In the genomic region with DNA sequence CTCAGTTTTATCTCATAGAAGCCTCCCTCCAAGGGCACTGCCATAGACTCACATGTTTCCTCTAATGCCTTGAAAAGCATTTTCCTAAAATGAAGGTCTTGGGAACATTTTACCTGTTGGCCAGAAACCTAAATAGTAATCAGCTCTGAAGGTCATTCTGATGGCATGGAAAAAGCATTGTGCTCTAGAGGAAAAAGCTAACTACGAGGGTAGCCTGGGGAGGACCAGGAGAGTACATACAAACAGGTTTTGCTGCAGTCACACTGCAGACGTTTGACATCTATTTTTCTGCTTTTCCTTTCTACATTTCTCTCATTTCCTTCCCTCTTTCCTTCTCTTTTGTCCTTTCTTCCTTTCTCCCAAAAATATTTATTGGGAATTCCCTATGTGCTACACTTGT, we compare ENCODE assay signal across 23 cellular contexts.
"Had no signal": no experiment of that assay in that cellular context is flagged by ENCODE, and none has a peak within 500 bp of the region (broad histone marks: within the 10 kb centered on the region; RNA-seq: fewer than 3 reads in every experiment).

No MANE protein-coding gene starts in this region.

- H3K9me3 ChIP-seq: body of pancreas, gastrocnemius medialis, left ventricle myocardium inferior, sigmoid colon, thoracic aorta, upper lobe of right lung had no signal

- H3K27ac Mint-ChIP-seq: activated CD4-positive, alpha-beta T cell treated with anti-CD3 and anti-CD28 coated beads, Interleukin-2, amount 10 ng/mL, durations not matched to agents 7 days and 5 days; activated CD8-positive, alpha-beta memory T cell treated with anti-CD3 and anti-CD28 coated beads, Interleukin-2, amount 10 ng/mL, durations not matched to agents 7 days and 5 days; activated CD8-positive, alpha-beta T cell treated with anti-CD3 and anti-CD28 coated beads for 36 hours; activated naive CD4-positive, alpha-beta T cell treated with anti-CD3 and anti-CD28 coated beads, Interleukin-2, amount 10 ng/mL, durations not matched to agents 7 days and 5 days; natural killer cell; T-helper 17 cell had no signal

- H3K4me1 Mint-ChIP-seq: activated CD4-positive, alpha-beta T cell treated with anti-CD3 and anti-CD28 coated beads, Interleukin-2, amount 10 ng/mL, durations not matched to agents 7 days and 5 days; activated CD8-positive, alpha-beta memory T cell treated with anti-CD3 and anti-CD28 coated beads, Interleukin-2, amount 10 ng/mL, durations not matched to agents 7 days and 5 days; activated naive CD4-positive, alpha-beta T cell treated with anti-CD3 and anti-CD28 coated beads, Interleukin-2, amount 10 ng/mL, durations not matched to agents 7 days and 5 days; natural killer cell; T-helper 17 cell had no signal

- ATAC-seq: activated CD8-positive, alpha-beta memory T cell treated with anti-CD3 and anti-CD28 coated beads, Interleukin-2, amount 10 ng/mL, durations not matched to agents 7 days and 5 days; activated CD8-positive, alpha-beta T cell treated with anti-CD3 and anti-CD28 coated beads for 36 hours; body of pancreas; esophagus mucosa; gastrocnemius medialis; natural killer cell; T-helper 17 cell; upper lobe of right lung had no signal

- H3K4me3 ChIP-seq: body of pancreas, gastrocnemius medialis, left ventricle myocardium inferior, sigmoid colon, thoracic aorta, upper lobe of right lung had no signal

- H3K4me3 Mint-ChIP-seq: activated CD4-positive, alpha-beta T cell treated with anti-CD3 and anti-CD28 coated beads, Interleukin-2, amount 10 ng/mL, durations not matched to agents 7 days and 5 days; activated CD8-positive, alpha-beta memory T cell treated with anti-CD3 and anti-CD28 coated beads, Interleukin-2, amount 10 ng/mL, durations not matched to agents 7 days and 5 days; activated CD8-positive, alpha-beta T cell treated with anti-CD3 and anti-CD28 coated beads for 36 hours; activated naive CD4-positive, alpha-beta T cell treated with anti-CD3 and anti-CD28 coated beads, Interleukin-2, amount 10 ng/mL, durations not matched to agents 7 days and 5 days; natural killer cell; T-helper 17 cell had no signal

- H3K27ac ChIP-seq: body of pancreas, gastrocnemius medialis, left ventricle myocardium inferior, sigmoid colon, thoracic aorta, upper lobe of right lung had no signal

- H3K27me3 ChIP-seq: body of pancreas, sigmoid colon, upper lobe of right lung had no signal

- H3K27me3 Mint-ChIP-seq: activated CD4-positive, alpha-beta T cell treated with anti-CD3 and anti-CD28 coated beads, Interleukin-2, amount 10 ng/mL, durations not matched to agents 7 days and 5 days; activated naive CD4-positive, alpha-beta T cell treated with anti-CD3 and anti-CD28 coated beads, Interleukin-2, amount 10 ng/mL, durations not matched to agents 7 days and 5 days had no signal

- DNase-seq: activated CD4-positive, alpha-beta T cell treated with anti-CD3 and anti-CD28 coated beads, Interleukin-2, amount 10 ng/mL, durations not matched to agents 7 days and 5 days; activated CD8-positive, alpha-beta memory T cell treated with anti-CD3 and anti-CD28 coated beads, Interleukin-2, amount 10 ng/mL, durations not matched to agents 7 days and 5 days; activated CD8-positive, alpha-beta T cell treated with anti-CD3 and anti-CD28 coated beads for 36 hours; activated effector memory CD4-positive, alpha-beta T cell treated with anti-CD3 and anti-CD28 coated beads, Interleukin-2, amount 50 U/mL, for 16 hours; activated naive CD4-positive, alpha-beta T cell treated with anti-CD3 and anti-CD28 coated beads, Interleukin-2, amount 10 ng/mL, durations not matched to agents 7 days and 5 days; activated T-cell treated with anti-CD3 and anti-CD28 coated beads for 4 hours; body of pancreas; caudate nucleus; effector CD8-positive, alpha-beta T cell; gastrocnemius medialis; hypothalamus; left ventricle myocardium inferior; mammary epithelial cell; midbrain; natural killer cell; sigmoid colon; stimulated activated CD4-positive, alpha-beta T cell treated with anti-CD3 and anti-CD28 coated beads, Interleukin-4, amount 100 ng/mL, for 24 hours; stimulated activated naive CD4-positive, alpha-beta T cell treated with Interleukin-2 at 50 U/mL for 16 hours; SW 1271; T-helper 17 cell; upper lobe of right lung had no signal

- H3K9me3 Mint-ChIP-seq: activated CD4-positive, alpha-beta T cell treated with anti-CD3 and anti-CD28 coated beads, Interleukin-2, amount 10 ng/mL, durations not matched to agents 7 days and 5 days; activated CD8-positive, alpha-beta T cell treated with anti-CD3 and anti-CD28 coated beads for 36 hours; activated naive CD4-positive, alpha-beta T cell treated with anti-CD3 and anti-CD28 coated beads, Interleukin-2, amount 10 ng/mL, durations not matched to agents 7 days and 5 days; natural killer cell had no signal

- H3K36me3 Mint-ChIP-seq: activated CD8-positive, alpha-beta memory T cell treated with anti-CD3 and anti-CD28 coated beads, Interleukin-2, amount 10 ng/mL, durations not matched to agents 7 days and 5 days; activated naive CD4-positive, alpha-beta T cell treated with anti-CD3 and anti-CD28 coated beads, Interleukin-2, amount 10 ng/mL, durations not matched to agents 7 days and 5 days; natural killer cell had no signal

- H3K36me3 ChIP-seq: gastrocnemius medialis, left ventricle myocardium inferior, sigmoid colon, thoracic aorta, upper lobe of right lung had no signal

- H3K4me1 ChIP-seq: body of pancreas, gastrocnemius medialis, left ventricle myocardium inferior, upper lobe of right lung had no signal
